31 cellular contexts compared by ENCODE assay signal in the genomic region with DNA sequence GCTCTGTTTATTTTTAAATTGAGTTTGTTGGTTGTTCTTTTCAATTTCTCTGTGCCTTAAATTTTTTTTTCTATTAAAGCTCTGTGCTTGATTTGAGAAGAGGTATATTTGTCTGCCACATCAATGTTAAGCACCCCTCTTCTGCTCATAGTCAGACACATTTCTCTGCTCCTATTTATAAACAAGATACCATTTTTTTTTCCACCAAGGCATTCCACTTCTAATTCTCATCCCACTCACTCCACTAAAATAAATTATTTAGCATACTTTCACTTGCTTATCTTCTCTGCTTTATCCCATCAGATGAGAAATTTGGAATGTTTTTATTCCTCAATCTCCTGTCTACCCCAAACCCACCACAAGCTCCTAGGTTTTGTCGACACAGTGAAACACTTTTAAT.
"Had no signal": no experiment of that assay in that cellular context is flagged by ENCODE, and none has a peak within 500 bp of the region (broad histone marks: within the 10 kb centered on the region; RNA-seq: fewer than 3 reads in every experiment).

No MANE protein-coding gene starts in this region.

- H3K9me3 ChIP-seq: adrenal gland, ascending aorta, esophagus muscularis mucosa, gastroesophageal sphincter, heart right ventricle had no signal

- DNase-seq: activated CD4-positive, alpha-beta memory T cell treated with anti-CD3 and anti-CD28 coated beads for 36 hours; activated CD4-positive, alpha-beta T cell treated with anti-CD3 and anti-CD28 coated beads for 36 hours; activated CD4-positive, alpha-beta T cell treated with anti-CD3 and anti-CD28 coated beads, Interleukin-2, amount 10 ng/mL, durations not matched to agents 24 days and 14 days; activated CD4-positive, CD25-positive, alpha-beta regulatory T cell; activated CD4-positive, CD25-positive, alpha-beta regulatory T cell treated with anti-CD3 and anti-CD28 coated beads, Interleukin-2, amount 50 U/mL, for 72 hours; activated CD8-positive, alpha-beta memory T cell treated with anti-CD3 and anti-CD28 coated beads, Interleukin-2, amount 10 ng/mL, durations not matched to agents 7 days and 5 days; activated CD8-positive, alpha-beta memory T cell treated with anti-CD3 and anti-CD28 coated beads, Interleukin-2, amount 50 U/mL, for 4 hours; activated CD8-positive, alpha-beta T cell treated with anti-CD3 and anti-CD28 coated beads, Interleukin-2, amount 10 ng/mL, durations not matched to agents 7 days and 5 days; activated effector memory CD4-positive, alpha-beta T cell treated with anti-CD3 and anti-CD28 coated beads, Interleukin-2, amount 50 U/mL, for 16 hours; activated naive CD4-positive, alpha-beta T cell treated with anti-CD3 and anti-CD28 coated beads for 36 hours; activated naive CD8-positive, alpha-beta T cell treated with anti-CD3 and anti-CD28 coated beads for 36 hours; activated naive CD8-positive, alpha-beta T cell treated with anti-CD3 and anti-CD28 coated beads, Interleukin-2, amount 50 U/mL, for 24 hours; activated T-cell treated with anti-CD3 and anti-CD28 coated beads, Interleukin-2, amount 50 U/mL, for 1 hour; activated T-cell treated with anti-CD3 and anti-CD28 coated beads, Interleukin-2, amount 50 U/mL, for 48 hours; adrenal gland; brain microvascular endothelial cell; caudate nucleus; cortex of kidney; dermis blood vessel endothelial cell; effector CD4-positive, alpha-beta T cell; effector memory CD8-positive, alpha-beta T cell; erythroblast; foreskin melanocyte; heart right ventricle; T-helper 2 cell had no signal

- H3K4me3 ChIP-seq: adrenal gland, ascending aorta, esophagus muscularis mucosa, gastroesophageal sphincter, heart right ventricle had no signal

- H3K27me3 Mint-ChIP-seq: activated CD4-positive, alpha-beta T cell treated with anti-CD3 and anti-CD28 coated beads, Interleukin-2, amount 10 ng/mL, durations not matched to agents 24 days and 14 days; activated naive CD8-positive, alpha-beta T cell treated with anti-CD3 and anti-CD28 coated beads, Interleukin-2, amount 50 U/mL, for 24 hours had no signal

- H3K4me1 Mint-ChIP-seq: activated CD4-positive, alpha-beta T cell treated with anti-CD3 and anti-CD28 coated beads for 36 hours; activated CD4-positive, alpha-beta T cell treated with anti-CD3 and anti-CD28 coated beads, Interleukin-2, amount 10 ng/mL, durations not matched to agents 24 days and 14 days; activated CD8-positive, alpha-beta memory T cell treated with anti-CD3 and anti-CD28 coated beads, Interleukin-2, amount 10 ng/mL, durations not matched to agents 7 days and 5 days; activated naive CD4-positive, alpha-beta T cell treated with anti-CD3 and anti-CD28 coated beads, Interleukin-2, amount 50 U/mL, for 24 hours; activated naive CD8-positive, alpha-beta T cell treated with anti-CD3 and anti-CD28 coated beads for 36 hours; activated naive CD8-positive, alpha-beta T cell treated with anti-CD3 and anti-CD28 coated beads, Interleukin-2, amount 50 U/mL, for 24 hours had no signal

- H3K9me3 Mint-ChIP-seq: activated CD4-positive, alpha-beta memory T cell treated with anti-CD3 and anti-CD28 coated beads for 36 hours; activated CD4-positive, alpha-beta T cell treated with anti-CD3 and anti-CD28 coated beads, Interleukin-2, amount 10 ng/mL, durations not matched to agents 24 days and 14 days; activated naive CD4-positive, alpha-beta T cell treated with anti-CD3 and anti-CD28 coated beads for 36 hours; activated naive CD4-positive, alpha-beta T cell treated with anti-CD3 and anti-CD28 coated beads, Interleukin-2, amount 50 U/mL, for 24 hours; activated naive CD8-positive, alpha-beta T cell treated with anti-CD3 and anti-CD28 coated beads for 36 hours; activated naive CD8-positive, alpha-beta T cell treated with anti-CD3 and anti-CD28 coated beads, Interleukin-2, amount 50 U/mL, for 24 hours; activated T-helper 1 cell treated with anti-CD3 and anti-CD28 coated beads, Interleukin-12 subunit alpha, Interleukin-12 subunit beta, Interleukin-2, Interleukin-4 antibody, amounts not matched to agents 30 ng/mL and 10 ng/mL and 1 ng/mL, durations not matched to agents 14 hours and 24 hours and 36 hours; activated T-helper 2 cell treated with anti-CD3 and anti-CD28 coated beads, Interferon-gamma antibody, Interleukin-2, Interleukin-4, amounts not matched to agents 10 μg/mL and 5 μg/mL and 100 μg/mL, durations not matched to agents 14 hours and 24 hours and 36 hours had no signal

- ATAC-seq: activated CD4-positive, alpha-beta T cell treated with anti-CD3 and anti-CD28 coated beads for 36 hours; activated CD8-positive, alpha-beta memory T cell treated with anti-CD3 and anti-CD28 coated beads, Interleukin-2, amount 10 ng/mL, durations not matched to agents 7 days and 5 days; activated CD8-positive, alpha-beta T cell treated with anti-CD3 and anti-CD28 coated beads, Interleukin-2, amount 10 ng/mL, durations not matched to agents 7 days and 5 days; activated naive CD8-positive, alpha-beta T cell treated with anti-CD3 and anti-CD28 coated beads, Interleukin-2, amount 50 U/mL, for 24 hours; effector memory CD8-positive, alpha-beta T cell; gastroesophageal sphincter; heart right ventricle had no signal

- H3K27me3 ChIP-seq: adrenal gland, ascending aorta, brain microvascular endothelial cell, esophagus muscularis mucosa, gastroesophageal sphincter, heart right ventricle had no signal

- H3K36me3 ChIP-seq: adrenal gland, ascending aorta, brain microvascular endothelial cell, esophagus muscularis mucosa, gastroesophageal sphincter, heart right ventricle had no signal

- H3K4me3 Mint-ChIP-seq: activated CD4-positive, alpha-beta memory T cell treated with anti-CD3 and anti-CD28 coated beads for 36 hours; activated CD4-positive, alpha-beta T cell treated with anti-CD3 and anti-CD28 coated beads for 36 hours; activated CD4-positive, alpha-beta T cell treated with anti-CD3 and anti-CD28 coated beads, Interleukin-2, amount 10 ng/mL, durations not matched to agents 24 days and 14 days; activated CD8-positive, alpha-beta memory T cell treated with anti-CD3 and anti-CD28 coated beads, Interleukin-2, amount 10 ng/mL, durations not matched to agents 7 days and 5 days; activated CD8-positive, alpha-beta T cell treated with anti-CD3 and anti-CD28 coated beads, Interleukin-2, amount 10 ng/mL, durations not matched to agents 7 days and 5 days; activated naive CD4-positive, alpha-beta T cell treated with anti-CD3 and anti-CD28 coated beads for 36 hours; activated naive CD4-positive, alpha-beta T cell treated with anti-CD3 and anti-CD28 coated beads, Interleukin-2, amount 50 U/mL, for 24 hours; activated naive CD8-positive, alpha-beta T cell treated with anti-CD3 and anti-CD28 coated beads for 36 hours; activated naive CD8-positive, alpha-beta T cell treated with anti-CD3 and anti-CD28 coated beads, Interleukin-2, amount 50 U/mL, for 24 hours; activated T-helper 1 cell treated with anti-CD3 and anti-CD28 coated beads, Interleukin-12 subunit alpha, Interleukin-12 subunit beta, Interleukin-2, Interleukin-4 antibody, amounts not matched to agents 30 ng/mL and 10 ng/mL and 1 ng/mL, durations not matched to agents 14 hours and 24 hours and 36 hours; effector memory CD8-positive, alpha-beta T cell had no signal

- H3K27ac Mint-ChIP-seq: activated CD4-positive, alpha-beta memory T cell treated with anti-CD3 and anti-CD28 coated beads for 36 hours; activated CD4-positive, alpha-beta T cell treated with anti-CD3 and anti-CD28 coated beads for 36 hours; activated CD4-positive, alpha-beta T cell treated with anti-CD3 and anti-CD28 coated beads, Interleukin-2, amount 10 ng/mL, durations not matched to agents 24 days and 14 days; activated CD8-positive, alpha-beta memory T cell treated with anti-CD3 and anti-CD28 coated beads, Interleukin-2, amount 10 ng/mL, durations not matched to agents 7 days and 5 days; activated CD8-positive, alpha-beta T cell treated with anti-CD3 and anti-CD28 coated beads, Interleukin-2, amount 10 ng/mL, durations not matched to agents 7 days and 5 days; activated naive CD4-positive, alpha-beta T cell treated with anti-CD3 and anti-CD28 coated beads for 36 hours; activated naive CD4-positive, alpha-beta T cell treated with anti-CD3 and anti-CD28 coated beads, Interleukin-2, amount 50 U/mL, for 24 hours; activated naive CD8-positive, alpha-beta T cell treated with anti-CD3 and anti-CD28 coated beads for 36 hours; activated naive CD8-positive, alpha-beta T cell treated with anti-CD3 and anti-CD28 coated beads, Interleukin-2, amount 50 U/mL, for 24 hours; activated T-helper 1 cell treated with anti-CD3 and anti-CD28 coated beads, Interleukin-12 subunit alpha, Interleukin-12 subunit beta, Interleukin-2, Interleukin-4 antibody, amounts not matched to agents 30 ng/mL and 10 ng/mL and 1 ng/mL, durations not matched to agents 14 hours and 24 hours and 36 hours; activated T-helper 2 cell treated with anti-CD3 and anti-CD28 coated beads, Interferon-gamma antibody, Interleukin-2, Interleukin-4, amounts not matched to agents 10 μg/mL and 5 μg/mL and 100 μg/mL, durations not matched to agents 14 hours and 24 hours and 36 hours; effector memory CD8-positive, alpha-beta T cell had no signal

- H3K4me1 ChIP-seq: adrenal gland, ascending aorta had no signal

- H3K27ac ChIP-seq: adrenal gland, ascending aorta, brain microvascular endothelial cell, esophagus muscularis mucosa, gastroesophageal sphincter, heart right ventricle had no signal

- H3K36me3 Mint-ChIP-seq: activated CD4-positive, alpha-beta memory T cell treated with anti-CD3 and anti-CD28 coated beads for 36 hours; activated CD8-positive, alpha-beta memory T cell treated with anti-CD3 and anti-CD28 coated beads, Interleukin-2, amount 10 ng/mL, durations not matched to agents 7 days and 5 days; activated naive CD4-positive, alpha-beta T cell treated with anti-CD3 and anti-CD28 coated beads, Interleukin-2, amount 50 U/mL, for 24 hours; activated naive CD8-positive, alpha-beta T cell treated with anti-CD3 and anti-CD28 coated beads for 36 hours had no signal
